ENCODE assay signal across 23 cellular contexts in the genomic region with DNA sequence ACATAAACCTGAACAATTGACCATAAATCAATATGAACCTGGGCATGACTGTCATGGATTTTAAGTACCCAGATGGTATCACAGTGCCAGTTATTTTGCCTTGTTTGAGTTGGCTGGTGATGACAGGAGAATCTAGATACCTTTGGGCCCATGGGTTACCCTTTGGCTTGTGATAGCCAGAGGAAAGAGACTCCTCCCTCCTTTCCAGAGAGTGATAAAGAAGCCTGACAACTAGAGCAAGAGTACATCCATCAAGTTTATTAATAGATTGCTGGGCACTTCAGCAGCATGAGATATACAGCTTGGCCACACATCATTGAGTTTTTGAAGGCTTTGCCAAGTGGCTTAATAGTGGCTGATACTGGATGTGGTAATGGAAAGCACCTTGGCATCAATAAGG. TPM values are rescaled to one million over a fixed set of nuclear protein-coding genes. Genes with fewer than 3 reads are reported as not detected.
DNase-seq lines count a peak whose midpoint lies in the region; ATAC-seq, FAIRE-seq and TF ChIP-seq lines count a peak whose summit lies in the region.
"Had no signal": no experiment of that assay in that cellular context is flagged by ENCODE, and none has a peak within 500 bp of the region (broad histone marks: within the 10 kb centered on the region; RNA-seq: fewer than 3 reads in every experiment).

No MANE protein-coding gene starts in this region.

- TF ChIP-seq POLR2A in body of pancreas (IDR thresholded peaks at IDR 0.05): no peak

- ATAC-seq in Right ventricle myocardium superior (ENCODE audit: poor library complexity) (peak; percentile 87), body of pancreas (no peak)
- ATAC-seq: GM12878, SK-N-SH treated with all-trans-retinoic acid at 6 μM for 48 hours, T-cell had no signal

- H3K4me1 ChIP-seq in right atrium auricular region (peaks cover 0 to 31% of the 10 kb centered on the region in 2 donors), small intestine (ENCODE audit: control insufficient read depth in 2 of 2, insufficient read depth in 1 of 2, low read depth in 1 of 2, low read length in 1 of 2) (peaks cover 2 to 6% of the 10 kb centered on the region in 2 donors), body of pancreas (peaks cover 17% of the 10 kb centered on the region)
- H3K4me1 ChIP-seq: HAP-1 had no signal

- H3K27me3 ChIP-seq in right atrium auricular region (no peaks in the 10 kb centered on the region), bronchial epithelial cell (ENCODE audit: control insufficient read depth, insufficient read depth, low read length) (no peaks in the 10 kb centered on the region), small intestine (ENCODE audit: control insufficient read depth in 2 of 2, insufficient read depth in 2 of 2, low read length in 2 of 2) (no peaks in the 10 kb centered on the region), body of pancreas (no peaks in the 10 kb centered on the region)

- H3K9me3 ChIP-seq in right atrium auricular region (no peaks in the 10 kb centered on the region), small intestine (ENCODE audit: control insufficient read depth, low read depth) (no peaks in the 10 kb centered on the region), body of pancreas (no peaks in the 10 kb centered on the region)
- H3K9me3 ChIP-seq: HAP-1 had no signal

- FAIRE-seq in bronchial epithelial cell (lab: Jason Lieb, UNC) (peak; percentile 32), small intestine (lab: Jason Lieb, UNC) (no peak)
- FAIRE-seq: GM12878 had no signal

- H3K27ac ChIP-seq in right atrium auricular region (no peak overlapping the region), small intestine (ENCODE audit: low read depth in 1 of 2, low read length in 1 of 2) (no peak overlapping the region), body of pancreas (no peak overlapping the region)
- H3K27ac ChIP-seq: GM23248, HL-60 had no signal

- no peak overlapping the region for H3K4me3 ChIP-seq in right atrium auricular region
- no peak overlapping the region for H3K4me3 ChIP-seq in bronchial epithelial cell (ENCODE audit: low read depth, low read length)
- H3K4me3 ChIP-seq in small intestine (ENCODE audit: low read depth in 1 of 2, low read length in 2 of 2): no peak overlapping the region
- H3K4me3 ChIP-seq in body of pancreas: no peak overlapping the region
- H3K4me3 ChIP-seq: GM12878, GM23248, HAP-1 had no signal

- TF ChIP-seq CTCF in right atrium auricular region (IDR thresholded peaks at IDR 0.05) (no peak), bronchial epithelial cell (IDR thresholded peaks at IDR 0.05; ENCODE audit: insufficient read depth, low read length, severe bottlenecking) (no peak), body of pancreas (IDR thresholded peaks at IDR 0.05) (no peak)

- intact Hi-C loops in Right ventricle myocardium superior (cut with DNase I): loop anchor here (5.0 to 10.0 kb wide), 3 partner anchors 101 to 228 kb away; a partner anchor contains a TSS
- intact Hi-C loops in body of pancreas (cut with DNase I): no loop called here
- intact Hi-C loops in head of caudate nucleus (cut with DNase I): no loop called here

- DNase-seq in Right ventricle myocardium superior (no peak), right atrium auricular region (ENCODE audit: low spot score) (no peak), NCI-H187 (lab: John Stamatoyannopoulos, UW) (peak; percentile 93 to 95), bronchial epithelial cell (ENCODE audit: low read depth) (no peak), small intestine (peak; percentile 39), body of pancreas (no peak), head of caudate nucleus (no peak)
- DNase-seq: ACHN; C1 segment of cervical spinal cord; CD8-positive, alpha-beta memory T cell; GM23248; IMR-90; NCI-H2171; NCI-H446 treated with DMSO at 0.1 percent for 48 hours; NCI-H748 treated with DMSO at 0.1 percent for 48 hours; SIG-M5; T-cell had no signal

- no peaks in the 10 kb centered on the region for H3K36me3 ChIP-seq in right atrium auricular region
- H3K36me3 ChIP-seq in bronchial epithelial cell (ENCODE audit: control insufficient read depth, insufficient read depth, low read length): no peaks in the 10 kb centered on the region
- H3K36me3 ChIP-seq in small intestine (ENCODE audit: control insufficient read depth in 2 of 2, insufficient read depth in 2 of 2, low read length in 2 of 2): no peaks in the 10 kb centered on the region
- no peaks in the 10 kb centered on the region for H3K36me3 ChIP-seq in body of pancreas (replicated peaks in 1 of 2; ENCODE audit: insufficient read depth in 1 of 2, low read depth in 2 of 2)
- H3K36me3 ChIP-seq: HAP-1 had no signal

RNA-seq across cellular contexts. Expression of a gene that starts 6.6 kb away (rescaled TPM):
- total RNA-seq in Right ventricle myocardium superior (1.2 TPM), right atrium auricular region (1 to 10 TPM; 2.4 TPM), bronchial epithelial cell (not detected in 2 replicates), body of pancreas (1 to 10 TPM; 2.6 to 8.8 TPM)
- polyA plus RNA-seq in small intestine: 1 to 10 TPM in 1 of 3 donors, under 1 TPM in 1, not detected in 1; 0.79 to 2.4 TPM
- total RNA-seq: CD8-positive, alpha-beta memory T cell; GM23248; HT1080; M059J had no signal
- polyA plus RNA-seq: CD8-positive, alpha-beta memory T cell; GM23248 had no signal

Comparison
In these comparisons a context has a peak if more than half of its experiments do, and no peak if none do; other contexts are left out.
1. DNase-seq: peak in NCI-H187 (2 of 2) and small intestine (single experiment); none in Right ventricle myocardium superior (single experiment), right atrium auricular region (single experiment), bronchial epithelial cell (single experiment), body of pancreas (0 of 4) and head of caudate nucleus (0 of 42).